In the genomic region with DNA sequence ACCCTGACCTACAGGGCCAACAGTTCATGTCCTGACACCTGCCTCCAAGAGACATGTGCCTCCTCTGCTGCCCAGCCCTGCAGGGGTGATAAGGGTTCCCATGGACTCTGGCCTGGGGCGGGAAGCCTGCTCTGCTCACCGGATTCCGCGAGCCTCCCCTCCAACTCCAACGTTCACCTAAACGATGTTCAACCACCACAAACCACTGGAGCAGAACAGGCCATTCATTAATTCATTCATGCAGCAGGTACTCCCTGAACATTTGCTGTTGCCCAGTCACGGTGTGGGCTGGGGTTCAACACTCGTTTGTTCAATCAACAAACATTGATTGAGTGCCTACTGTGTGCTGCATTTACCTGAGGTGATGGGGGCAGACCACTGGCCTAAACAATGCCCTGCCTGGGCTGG, we compare ENCODE assay signal across 1 cellular context.
TF ChIP-seq lines count a peak whose summit lies in the region.

No MANE protein-coding gene starts in this region.

TF ChIP-seq in HepG2, 621 proteins besides CTCF, POLR2A, EP300 and RAD21 (continued from another document and continues in another):
- TF ChIP-seq, protein P1, sequence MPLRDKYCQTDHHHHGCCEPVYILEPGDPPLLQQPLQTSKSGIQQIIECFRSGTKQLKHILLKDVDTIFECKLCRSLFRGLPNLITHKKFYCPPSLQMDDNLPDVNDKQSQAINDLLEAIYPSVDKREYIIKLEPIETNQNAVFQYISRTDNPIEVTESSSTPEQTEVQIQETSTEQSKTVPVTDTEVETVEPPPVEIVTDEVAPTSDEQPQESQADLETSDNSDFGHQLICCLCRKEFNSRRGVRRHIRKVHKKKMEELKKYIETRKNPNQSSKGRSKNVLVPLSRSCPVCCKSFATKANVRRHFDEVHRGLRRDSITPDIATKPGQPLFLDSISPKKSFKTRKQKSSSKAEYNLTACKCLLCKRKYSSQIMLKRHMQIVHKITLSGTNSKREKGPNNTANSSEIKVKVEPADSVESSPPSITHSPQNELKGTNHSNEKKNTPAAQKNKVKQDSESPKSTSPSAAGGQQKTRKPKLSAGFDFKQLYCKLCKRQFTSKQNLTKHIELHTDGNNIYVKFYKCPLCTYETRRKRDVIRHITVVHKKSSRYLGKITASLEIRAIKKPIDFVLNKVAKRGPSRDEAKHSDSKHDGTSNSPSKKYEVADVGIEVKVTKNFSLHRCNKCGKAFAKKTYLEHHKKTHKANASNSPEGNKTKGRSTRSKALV (CRISPR knock-in tag; IDR thresholded peaks at IDR 0.05) = 0 out of 2 replicates have a peak, but pooled peaks have one; percentile 57
- TF ChIP-seq, protein P2, sequence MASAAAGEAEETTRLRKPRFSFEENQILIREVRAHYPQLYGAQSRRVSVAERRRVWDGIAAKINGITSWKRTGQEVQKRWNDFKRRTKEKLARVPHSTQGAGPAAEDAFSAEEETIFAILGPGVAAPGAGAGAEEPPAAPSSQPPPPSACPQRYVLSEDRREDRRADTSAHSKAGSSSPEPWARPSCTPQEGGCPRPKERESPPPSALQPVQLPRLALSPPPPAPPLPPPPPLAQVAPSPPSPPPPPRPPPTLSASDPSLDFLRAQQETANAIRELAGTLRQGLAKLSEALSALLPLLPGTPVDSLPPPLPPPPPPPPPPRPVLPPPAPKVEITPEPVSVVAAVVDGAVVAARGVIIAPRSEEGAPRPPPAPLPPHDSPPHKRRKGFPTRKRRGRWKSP (CRISPR knock-in tag; IDR thresholded peaks at IDR 0.05) = no peak
- TF ChIP-seq TEAD3 (CRISPR knock-in tag; optimal IDR thresholded peaks at IDR 0.05; ENCODE audit: borderline replicate concordance) (peak; percentile 56), ZNF563 (CRISPR knock-in tag; IDR thresholded peaks at IDR 0.05) (no peak), ZNF883 (CRISPR knock-in tag; IDR thresholded peaks at IDR 0.05; ENCODE audit: not compliant biosample characterization) (peak; percentile 66), ZNF616 (CRISPR knock-in tag; IDR thresholded peaks at IDR 0.05; ENCODE audit: low read depth) (0 out of 2 replicates have a peak, but pooled peaks have one; percentile 36), MEIS2 (CRISPR knock-in tag; IDR thresholded peaks at IDR 0.05) (peak; percentile 63; the same call in 1 of the 2 replicates), PHF21A (CRISPR knock-in tag; IDR thresholded peaks at IDR 0.05) (no peak), SP5 (CRISPR knock-in tag; IDR thresholded peaks at IDR 0.05; ENCODE audit: borderline replicate concordance, low read depth) (peak; percentile 68; the same call in 1 of the 2 replicates), ZNF160 (CRISPR knock-in tag; IDR thresholded peaks at IDR 0.05) (no peak), ZSCAN25 (CRISPR knock-in tag; IDR thresholded peaks at IDR 0.05) (peak; percentile 99), ATF1 (CRISPR knock-in tag; IDR thresholded peaks at IDR 0.05) (no peak), MTF1 (CRISPR knock-in tag; IDR thresholded peaks at IDR 0.05) (no peak), ZKSCAN1 (IDR thresholded peaks at IDR 0.05; ENCODE audit: low read length) (peak; percentile 80), ZNF292 (CRISPR knock-in tag; IDR thresholded peaks at IDR 0.05; ENCODE audit: borderline replicate concordance, low read depth) (0 out of 2 replicates have a peak, but pooled peaks have one; percentile 21), ZNF768 (CRISPR knock-in tag; IDR thresholded peaks at IDR 0.05) (no peak), ZBTB38 (CRISPR knock-in tag; IDR thresholded peaks at IDR 0.05) (peak; percentile 51; the same call in 1 of the 2 replicates), ZNF782 (CRISPR knock-in tag; IDR thresholded peaks at IDR 0.05; ENCODE audit: borderline replicate concordance) (no peak), ZNF337 (CRISPR knock-in tag; IDR thresholded peaks at IDR 0.05; ENCODE audit: borderline replicate concordance, low read depth) (no peak), HDAC6 (IDR thresholded peaks at IDR 0.05; ENCODE audit: low read depth, low read length) (no peak), ZFX (CRISPR knock-in tag; IDR thresholded peaks at IDR 0.05; ENCODE audit: low read depth) (peak; percentile 39; the same call in 1 of the 2 replicates)
- TF ChIP-seq, protein P3, sequence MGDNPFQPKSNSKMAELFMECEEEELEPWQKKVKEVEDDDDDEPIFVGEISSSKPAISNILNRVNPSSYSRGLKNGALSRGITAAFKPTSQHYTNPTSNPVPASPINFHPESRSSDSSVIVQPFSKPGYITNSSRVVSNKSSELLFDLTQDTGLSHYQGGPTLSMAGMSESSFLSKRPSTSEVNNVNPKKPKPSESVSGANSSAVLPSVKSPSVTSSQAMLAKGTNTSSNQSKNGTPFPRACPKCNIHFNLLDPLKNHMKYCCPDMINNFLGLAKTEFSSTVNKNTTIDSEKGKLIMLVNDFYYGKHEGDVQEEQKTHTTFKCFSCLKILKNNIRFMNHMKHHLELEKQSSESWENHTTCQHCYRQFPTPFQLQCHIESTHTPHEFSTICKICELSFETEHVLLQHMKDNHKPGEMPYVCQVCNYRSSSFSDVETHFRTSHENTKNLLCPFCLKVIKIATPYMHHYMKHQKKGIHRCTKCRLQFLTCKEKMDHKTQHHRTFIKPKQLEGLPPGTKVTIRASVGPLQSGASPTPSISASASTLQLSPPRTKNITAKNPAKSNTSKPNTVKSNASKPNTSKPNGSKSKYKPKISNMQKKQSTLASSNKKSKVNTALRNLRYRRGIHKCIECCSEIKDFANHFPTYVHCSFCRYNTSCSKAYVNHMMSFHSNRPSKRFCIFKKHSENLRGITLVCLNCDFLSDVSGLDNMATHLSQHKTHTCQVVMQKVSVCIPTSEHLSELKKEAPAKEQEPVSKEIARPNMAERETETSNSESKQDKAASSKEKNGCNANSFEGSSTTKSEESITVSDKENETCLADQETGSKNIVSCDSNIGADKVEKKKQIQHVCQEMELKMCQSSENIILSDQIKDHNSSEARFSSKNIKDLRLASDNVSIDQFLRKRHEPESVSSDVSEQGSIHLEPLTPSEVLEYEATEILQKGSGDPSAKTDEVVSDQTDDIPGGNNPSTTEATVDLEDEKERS (CRISPR knock-in tag; IDR thresholded peaks at IDR 0.05) = 0 out of 2 replicates have a peak, but pooled peaks have one; percentile 31
- TF ChIP-seq, protein P4, sequence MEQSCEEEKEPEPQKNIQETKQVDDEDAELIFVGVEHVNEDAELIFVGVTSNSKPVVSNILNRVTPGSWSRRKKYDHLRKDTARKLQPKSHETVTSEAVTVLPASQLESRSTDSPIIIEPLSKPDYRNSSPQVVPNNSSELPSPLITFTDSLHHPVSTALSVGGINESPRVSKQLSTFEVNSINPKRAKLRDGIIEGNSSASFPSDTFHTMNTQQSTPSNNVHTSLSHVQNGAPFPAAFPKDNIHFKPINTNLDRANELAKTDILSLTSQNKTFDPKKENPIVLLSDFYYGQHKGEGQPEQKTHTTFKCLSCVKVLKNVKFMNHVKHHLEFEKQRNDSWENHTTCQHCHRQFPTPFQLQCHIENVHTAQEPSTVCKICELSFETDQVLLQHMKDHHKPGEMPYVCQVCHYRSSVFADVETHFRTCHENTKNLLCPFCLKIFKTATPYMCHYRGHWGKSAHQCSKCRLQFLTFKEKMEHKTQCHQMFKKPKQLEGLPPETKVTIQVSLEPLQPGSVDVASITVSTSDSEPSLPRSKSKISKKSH (CRISPR knock-in tag; IDR thresholded peaks at IDR 0.05; ENCODE audit: borderline replicate concordance) = no peak
- TF ChIP-seq, protein P5, sequence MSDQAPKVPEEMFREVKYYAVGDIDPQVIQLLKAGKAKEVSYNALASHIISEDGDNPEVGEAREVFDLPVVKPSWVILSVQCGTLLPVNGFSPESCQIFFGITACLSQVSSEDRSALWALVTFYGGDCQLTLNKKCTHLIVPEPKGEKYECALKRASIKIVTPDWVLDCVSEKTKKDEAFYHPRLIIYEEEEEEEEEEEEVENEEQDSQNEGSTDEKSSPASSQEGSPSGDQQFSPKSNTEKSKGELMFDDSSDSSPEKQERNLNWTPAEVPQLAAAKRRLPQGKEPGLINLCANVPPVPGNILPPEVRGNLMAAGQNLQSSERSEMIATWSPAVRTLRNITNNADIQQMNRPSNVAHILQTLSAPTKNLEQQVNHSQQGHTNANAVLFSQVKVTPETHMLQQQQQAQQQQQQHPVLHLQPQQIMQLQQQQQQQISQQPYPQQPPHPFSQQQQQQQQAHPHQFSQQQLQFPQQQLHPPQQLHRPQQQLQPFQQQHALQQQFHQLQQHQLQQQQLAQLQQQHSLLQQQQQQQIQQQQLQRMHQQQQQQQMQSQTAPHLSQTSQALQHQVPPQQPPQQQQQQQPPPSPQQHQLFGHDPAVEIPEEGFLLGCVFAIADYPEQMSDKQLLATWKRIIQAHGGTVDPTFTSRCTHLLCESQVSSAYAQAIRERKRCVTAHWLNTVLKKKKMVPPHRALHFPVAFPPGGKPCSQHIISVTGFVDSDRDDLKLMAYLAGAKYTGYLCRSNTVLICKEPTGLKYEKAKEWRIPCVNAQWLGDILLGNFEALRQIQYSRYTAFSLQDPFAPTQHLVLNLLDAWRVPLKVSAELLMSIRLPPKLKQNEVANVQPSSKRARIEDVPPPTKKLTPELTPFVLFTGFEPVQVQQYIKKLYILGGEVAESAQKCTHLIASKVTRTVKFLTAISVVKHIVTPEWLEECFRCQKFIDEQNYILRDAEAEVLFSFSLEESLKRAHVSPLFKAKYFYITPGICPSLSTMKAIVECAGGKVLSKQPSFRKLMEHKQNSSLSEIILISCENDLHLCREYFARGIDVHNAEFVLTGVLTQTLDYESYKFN (CRISPR knock-in tag; conservative IDR thresholded peaks at IDR 0.05) = peak; percentile 37; the same call in 1 of the 2 replicates
- TF ChIP-seq, protein P6, sequence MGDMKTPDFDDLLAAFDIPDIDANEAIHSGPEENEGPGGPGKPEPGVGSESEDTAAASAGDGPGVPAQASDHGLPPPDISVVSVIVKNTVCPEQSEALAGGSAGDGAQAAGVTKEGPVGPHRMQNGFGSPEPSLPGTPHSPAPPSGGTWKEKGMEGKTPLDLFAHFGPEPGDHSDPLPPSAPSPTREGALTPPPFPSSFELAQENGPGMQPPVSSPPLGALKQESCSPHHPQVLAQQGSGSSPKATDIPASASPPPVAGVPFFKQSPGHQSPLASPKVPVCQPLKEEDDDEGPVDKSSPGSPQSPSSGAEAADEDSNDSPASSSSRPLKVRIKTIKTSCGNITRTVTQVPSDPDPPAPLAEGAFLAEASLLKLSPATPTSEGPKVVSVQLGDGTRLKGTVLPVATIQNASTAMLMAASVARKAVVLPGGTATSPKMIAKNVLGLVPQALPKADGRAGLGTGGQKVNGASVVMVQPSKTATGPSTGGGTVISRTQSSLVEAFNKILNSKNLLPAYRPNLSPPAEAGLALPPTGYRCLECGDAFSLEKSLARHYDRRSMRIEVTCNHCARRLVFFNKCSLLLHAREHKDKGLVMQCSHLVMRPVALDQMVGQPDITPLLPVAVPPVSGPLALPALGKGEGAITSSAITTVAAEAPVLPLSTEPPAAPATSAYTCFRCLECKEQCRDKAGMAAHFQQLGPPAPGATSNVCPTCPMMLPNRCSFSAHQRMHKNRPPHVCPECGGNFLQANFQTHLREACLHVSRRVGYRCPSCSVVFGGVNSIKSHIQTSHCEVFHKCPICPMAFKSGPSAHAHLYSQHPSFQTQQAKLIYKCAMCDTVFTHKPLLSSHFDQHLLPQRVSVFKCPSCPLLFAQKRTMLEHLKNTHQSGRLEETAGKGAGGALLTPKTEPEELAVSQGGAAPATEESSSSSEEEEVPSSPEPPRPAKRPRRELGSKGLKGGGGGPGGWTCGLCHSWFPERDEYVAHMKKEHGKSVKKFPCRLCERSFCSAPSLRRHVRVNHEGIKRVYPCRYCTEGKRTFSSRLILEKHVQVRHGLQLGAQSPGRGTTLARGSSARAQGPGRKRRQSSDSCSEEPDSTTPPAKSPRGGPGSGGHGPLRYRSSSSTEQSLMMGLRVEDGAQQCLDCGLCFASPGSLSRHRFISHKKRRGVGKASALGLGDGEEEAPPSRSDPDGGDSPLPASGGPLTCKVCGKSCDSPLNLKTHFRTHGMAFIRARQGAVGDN (CRISPR knock-in tag; IDR thresholded peaks at IDR 0.05) = peak; percentile 77
- TF ChIP-seq, protein P7, sequence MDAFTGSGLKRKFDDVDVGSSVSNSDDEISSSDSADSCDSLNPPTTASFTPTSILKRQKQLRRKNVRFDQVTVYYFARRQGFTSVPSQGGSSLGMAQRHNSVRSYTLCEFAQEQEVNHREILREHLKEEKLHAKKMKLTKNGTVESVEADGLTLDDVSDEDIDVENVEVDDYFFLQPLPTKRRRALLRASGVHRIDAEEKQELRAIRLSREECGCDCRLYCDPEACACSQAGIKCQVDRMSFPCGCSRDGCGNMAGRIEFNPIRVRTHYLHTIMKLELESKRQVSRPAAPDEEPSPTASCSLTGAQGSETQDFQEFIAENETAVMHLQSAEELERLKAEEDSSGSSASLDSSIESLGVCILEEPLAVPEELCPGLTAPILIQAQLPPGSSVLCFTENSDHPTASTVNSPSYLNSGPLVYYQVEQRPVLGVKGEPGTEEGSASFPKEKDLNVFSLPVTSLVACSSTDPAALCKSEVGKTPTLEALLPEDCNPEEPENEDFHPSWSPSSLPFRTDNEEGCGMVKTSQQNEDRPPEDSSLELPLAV (CRISPR knock-in tag; conservative IDR thresholded peaks at IDR 0.05; ENCODE audit: low read depth) = no peak
- TF ChIP-seq, protein P8, sequence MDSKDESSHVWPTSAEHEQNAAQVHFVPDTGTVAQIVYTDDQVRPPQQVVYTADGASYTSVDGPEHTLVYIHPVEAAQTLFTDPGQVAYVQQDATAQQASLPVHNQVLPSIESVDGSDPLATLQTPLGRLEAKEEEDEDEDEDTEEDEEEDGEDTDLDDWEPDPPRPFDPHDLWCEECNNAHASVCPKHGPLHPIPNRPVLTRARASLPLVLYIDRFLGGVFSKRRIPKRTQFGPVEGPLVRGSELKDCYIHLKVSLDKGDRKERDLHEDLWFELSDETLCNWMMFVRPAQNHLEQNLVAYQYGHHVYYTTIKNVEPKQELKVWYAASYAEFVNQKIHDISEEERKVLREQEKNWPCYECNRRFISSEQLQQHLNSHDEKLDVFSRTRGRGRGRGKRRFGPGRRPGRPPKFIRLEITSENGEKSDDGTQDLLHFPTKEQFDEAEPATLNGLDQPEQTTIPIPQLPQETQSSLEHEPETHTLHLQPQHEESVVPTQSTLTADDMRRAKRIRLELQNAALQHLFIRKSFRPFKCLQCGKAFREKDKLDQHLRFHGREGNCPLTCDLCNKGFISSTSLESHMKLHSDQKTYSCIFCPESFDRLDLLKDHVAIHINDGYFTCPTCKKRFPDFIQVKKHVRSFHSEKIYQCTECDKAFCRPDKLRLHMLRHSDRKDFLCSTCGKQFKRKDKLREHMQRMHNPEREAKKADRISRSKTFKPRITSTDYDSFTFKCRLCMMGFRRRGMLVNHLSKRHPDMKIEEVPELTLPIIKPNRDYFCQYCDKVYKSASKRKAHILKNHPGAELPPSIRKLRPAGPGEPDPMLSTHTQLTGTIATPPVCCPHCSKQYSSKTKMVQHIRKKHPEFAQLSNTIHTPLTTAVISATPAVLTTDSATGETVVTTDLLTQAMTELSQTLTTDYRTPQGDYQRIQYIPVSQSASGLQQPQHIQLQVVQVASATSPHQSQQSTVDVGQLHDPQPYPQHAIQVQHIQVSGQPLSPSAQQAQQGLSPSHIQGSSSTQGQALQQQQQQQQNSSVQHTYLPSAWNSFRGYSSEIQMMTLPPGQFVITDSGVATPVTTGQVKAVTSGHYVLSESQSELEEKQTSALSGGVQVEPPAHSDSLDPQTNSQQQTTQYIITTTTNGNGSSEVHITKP (CRISPR knock-in tag; IDR thresholded peaks at IDR 0.05; ENCODE audit: low read depth) = no peak
- TF ChIP-seq, protein P9, sequence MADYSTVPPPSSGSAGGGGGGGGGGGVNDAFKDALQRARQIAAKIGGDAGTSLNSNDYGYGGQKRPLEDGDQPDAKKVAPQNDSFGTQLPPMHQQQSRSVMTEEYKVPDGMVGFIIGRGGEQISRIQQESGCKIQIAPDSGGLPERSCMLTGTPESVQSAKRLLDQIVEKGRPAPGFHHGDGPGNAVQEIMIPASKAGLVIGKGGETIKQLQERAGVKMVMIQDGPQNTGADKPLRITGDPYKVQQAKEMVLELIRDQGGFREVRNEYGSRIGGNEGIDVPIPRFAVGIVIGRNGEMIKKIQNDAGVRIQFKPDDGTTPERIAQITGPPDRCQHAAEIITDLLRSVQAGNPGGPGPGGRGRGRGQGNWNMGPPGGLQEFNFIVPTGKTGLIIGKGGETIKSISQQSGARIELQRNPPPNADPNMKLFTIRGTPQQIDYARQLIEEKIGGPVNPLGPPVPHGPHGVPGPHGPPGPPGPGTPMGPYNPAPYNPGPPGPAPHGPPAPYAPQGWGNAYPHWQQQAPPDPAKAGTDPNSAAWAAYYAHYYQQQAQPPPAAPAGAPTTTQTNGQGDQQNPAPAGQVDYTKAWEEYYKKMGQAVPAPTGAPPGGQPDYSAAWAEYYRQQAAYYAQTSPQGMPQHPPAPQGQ (CRISPR knock-in tag; IDR thresholded peaks at IDR 0.05; ENCODE audit: borderline replicate concordance) = no peak
